1 cellular context compared by ENCODE assay signal in the genomic region with DNA sequence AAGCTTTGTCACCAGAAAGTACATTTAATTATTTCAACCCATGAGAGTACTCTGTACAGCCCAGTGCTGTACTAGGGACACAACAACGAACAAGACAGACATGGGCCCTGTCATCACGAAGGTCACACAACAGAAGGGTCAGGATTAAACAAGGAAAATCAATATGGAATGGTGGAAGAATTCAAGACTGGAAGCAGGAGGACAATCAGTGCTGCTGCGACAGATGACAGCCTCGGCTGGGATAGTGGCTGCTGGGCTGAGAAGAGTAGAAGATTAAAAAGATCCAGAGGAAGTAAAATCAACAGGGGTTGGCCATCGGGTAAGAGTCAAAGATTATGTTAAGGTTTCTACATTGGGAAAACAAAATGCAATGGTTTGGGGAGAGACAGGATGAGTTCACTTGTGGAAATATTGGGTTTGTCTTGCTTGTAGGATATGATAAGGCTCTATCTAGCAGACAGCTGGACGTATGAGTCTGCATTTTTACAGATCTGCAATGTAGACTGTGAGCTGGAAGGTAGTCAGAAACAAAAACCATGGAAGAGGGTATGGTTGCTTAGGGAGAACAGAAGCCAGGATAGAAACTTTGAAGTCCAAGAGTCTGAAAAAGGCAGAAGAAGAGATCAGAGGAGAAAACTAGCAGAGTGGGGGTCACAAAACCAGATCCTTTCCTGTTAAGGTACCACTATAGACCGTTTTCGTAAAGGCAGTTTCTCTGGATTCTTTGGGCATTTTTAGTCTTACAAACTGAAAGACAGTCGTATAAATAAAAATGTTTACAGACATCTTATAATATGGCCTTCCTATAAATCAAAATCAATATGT.
TF ChIP-seq lines count a peak whose summit lies in the region.

No MANE protein-coding gene starts in this region.

TF ChIP-seq in K562, 482 proteins besides CTCF, POLR2A, EP300 and RAD21 (continued from another document and continues in another):
- TF ChIP-seq, protein P1, sequence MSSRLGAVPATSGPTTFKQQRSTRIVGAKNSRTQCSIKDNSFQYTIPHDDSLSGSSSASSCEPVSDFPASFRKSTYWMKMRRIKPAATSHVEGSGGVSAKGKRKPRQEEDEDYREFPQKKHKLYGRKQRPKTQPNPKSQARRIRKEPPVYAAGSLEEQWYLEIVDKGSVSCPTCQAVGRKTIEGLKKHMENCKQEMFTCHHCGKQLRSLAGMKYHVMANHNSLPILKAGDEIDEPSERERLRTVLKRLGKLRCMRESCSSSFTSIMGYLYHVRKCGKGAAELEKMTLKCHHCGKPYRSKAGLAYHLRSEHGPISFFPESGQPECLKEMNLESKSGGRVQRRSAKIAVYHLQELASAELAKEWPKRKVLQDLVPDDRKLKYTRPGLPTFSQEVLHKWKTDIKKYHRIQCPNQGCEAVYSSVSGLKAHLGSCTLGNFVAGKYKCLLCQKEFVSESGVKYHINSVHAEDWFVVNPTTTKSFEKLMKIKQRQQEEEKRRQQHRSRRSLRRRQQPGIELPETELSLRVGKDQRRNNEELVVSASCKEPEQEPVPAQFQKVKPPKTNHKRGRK (tag; IDR thresholded peaks at IDR 0.05): no peak
- TF ChIP-seq HCFC1 (IDR thresholded peaks at IDR 0.05; ENCODE audit: low read depth, low read length) (no peak), ZNF444 (CRISPR knock-in tag; IDR thresholded peaks at IDR 0.05) (no peak), GABPA (tag; conservative IDR thresholded peaks at IDR 0.05; ENCODE audit: low read depth) (no peak; the same call in none of the 2 replicates), NR4A1 (CRISPR knock-in tag; IDR thresholded peaks at IDR 0.05) (no peak), NR4A1 (tag; IDR thresholded peaks at IDR 0.05) (peak; percentile 48; the same call in 1 of the 2 replicates), SRSF7 (optimal IDR thresholded peaks at IDR 0.05; ENCODE audit: low read depth, low read length) (no peak), MCM2 (IDR thresholded peaks at IDR 0.05; ENCODE audit: low read depth) (no peak), TEAD4 (IDR thresholded peaks at IDR 0.05; ENCODE audit: low read length) (peak; percentile 88), TEAD4 (CRISPR knock-in tag; IDR thresholded peaks at IDR 0.05; ENCODE audit: borderline replicate concordance) (no peak), NR2C1 (IDR thresholded peaks at IDR 0.05) (no peak), NR2C1 (tag; IDR thresholded peaks at IDR 0.05) (peak; percentile 39; the same call in 1 of the 2 replicates), ZNF717 (CRISPR knock-in tag; IDR thresholded peaks at IDR 0.05) (no peak), MECOM (CRISPR knock-in tag; IDR thresholded peaks at IDR 0.05) (peak; percentile 60; the same call in 1 of the 2 replicates), ELF2 (CRISPR knock-in tag; IDR thresholded peaks at IDR 0.05) (no peak), ZKSCAN8 (CRISPR knock-in tag; IDR thresholded peaks at IDR 0.05) (no peak), NR2C2 (CRISPR knock-in tag; IDR thresholded peaks at IDR 0.05) (no peak), NR2C2 (tag; IDR thresholded peaks at IDR 0.05) (peak; percentile 78), POLR3G (IDR thresholded peaks at IDR 0.05; ENCODE audit: extremely low read depth, insufficient read length, insufficient replicate concordance) (no peak), HDAC6 (IDR thresholded peaks at IDR 0.05; ENCODE audit: low read depth, low read length) (no peak)
- TF ChIP-seq, protein P2, sequence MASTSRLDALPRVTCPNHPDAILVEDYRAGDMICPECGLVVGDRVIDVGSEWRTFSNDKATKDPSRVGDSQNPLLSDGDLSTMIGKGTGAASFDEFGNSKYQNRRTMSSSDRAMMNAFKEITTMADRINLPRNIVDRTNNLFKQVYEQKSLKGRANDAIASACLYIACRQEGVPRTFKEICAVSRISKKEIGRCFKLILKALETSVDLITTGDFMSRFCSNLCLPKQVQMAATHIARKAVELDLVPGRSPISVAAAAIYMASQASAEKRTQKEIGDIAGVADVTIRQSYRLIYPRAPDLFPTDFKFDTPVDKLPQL (IDR thresholded peaks at IDR 0.05; ENCODE audit: extremely low read depth, insufficient read length): no peak
- TF ChIP-seq, protein P3, sequence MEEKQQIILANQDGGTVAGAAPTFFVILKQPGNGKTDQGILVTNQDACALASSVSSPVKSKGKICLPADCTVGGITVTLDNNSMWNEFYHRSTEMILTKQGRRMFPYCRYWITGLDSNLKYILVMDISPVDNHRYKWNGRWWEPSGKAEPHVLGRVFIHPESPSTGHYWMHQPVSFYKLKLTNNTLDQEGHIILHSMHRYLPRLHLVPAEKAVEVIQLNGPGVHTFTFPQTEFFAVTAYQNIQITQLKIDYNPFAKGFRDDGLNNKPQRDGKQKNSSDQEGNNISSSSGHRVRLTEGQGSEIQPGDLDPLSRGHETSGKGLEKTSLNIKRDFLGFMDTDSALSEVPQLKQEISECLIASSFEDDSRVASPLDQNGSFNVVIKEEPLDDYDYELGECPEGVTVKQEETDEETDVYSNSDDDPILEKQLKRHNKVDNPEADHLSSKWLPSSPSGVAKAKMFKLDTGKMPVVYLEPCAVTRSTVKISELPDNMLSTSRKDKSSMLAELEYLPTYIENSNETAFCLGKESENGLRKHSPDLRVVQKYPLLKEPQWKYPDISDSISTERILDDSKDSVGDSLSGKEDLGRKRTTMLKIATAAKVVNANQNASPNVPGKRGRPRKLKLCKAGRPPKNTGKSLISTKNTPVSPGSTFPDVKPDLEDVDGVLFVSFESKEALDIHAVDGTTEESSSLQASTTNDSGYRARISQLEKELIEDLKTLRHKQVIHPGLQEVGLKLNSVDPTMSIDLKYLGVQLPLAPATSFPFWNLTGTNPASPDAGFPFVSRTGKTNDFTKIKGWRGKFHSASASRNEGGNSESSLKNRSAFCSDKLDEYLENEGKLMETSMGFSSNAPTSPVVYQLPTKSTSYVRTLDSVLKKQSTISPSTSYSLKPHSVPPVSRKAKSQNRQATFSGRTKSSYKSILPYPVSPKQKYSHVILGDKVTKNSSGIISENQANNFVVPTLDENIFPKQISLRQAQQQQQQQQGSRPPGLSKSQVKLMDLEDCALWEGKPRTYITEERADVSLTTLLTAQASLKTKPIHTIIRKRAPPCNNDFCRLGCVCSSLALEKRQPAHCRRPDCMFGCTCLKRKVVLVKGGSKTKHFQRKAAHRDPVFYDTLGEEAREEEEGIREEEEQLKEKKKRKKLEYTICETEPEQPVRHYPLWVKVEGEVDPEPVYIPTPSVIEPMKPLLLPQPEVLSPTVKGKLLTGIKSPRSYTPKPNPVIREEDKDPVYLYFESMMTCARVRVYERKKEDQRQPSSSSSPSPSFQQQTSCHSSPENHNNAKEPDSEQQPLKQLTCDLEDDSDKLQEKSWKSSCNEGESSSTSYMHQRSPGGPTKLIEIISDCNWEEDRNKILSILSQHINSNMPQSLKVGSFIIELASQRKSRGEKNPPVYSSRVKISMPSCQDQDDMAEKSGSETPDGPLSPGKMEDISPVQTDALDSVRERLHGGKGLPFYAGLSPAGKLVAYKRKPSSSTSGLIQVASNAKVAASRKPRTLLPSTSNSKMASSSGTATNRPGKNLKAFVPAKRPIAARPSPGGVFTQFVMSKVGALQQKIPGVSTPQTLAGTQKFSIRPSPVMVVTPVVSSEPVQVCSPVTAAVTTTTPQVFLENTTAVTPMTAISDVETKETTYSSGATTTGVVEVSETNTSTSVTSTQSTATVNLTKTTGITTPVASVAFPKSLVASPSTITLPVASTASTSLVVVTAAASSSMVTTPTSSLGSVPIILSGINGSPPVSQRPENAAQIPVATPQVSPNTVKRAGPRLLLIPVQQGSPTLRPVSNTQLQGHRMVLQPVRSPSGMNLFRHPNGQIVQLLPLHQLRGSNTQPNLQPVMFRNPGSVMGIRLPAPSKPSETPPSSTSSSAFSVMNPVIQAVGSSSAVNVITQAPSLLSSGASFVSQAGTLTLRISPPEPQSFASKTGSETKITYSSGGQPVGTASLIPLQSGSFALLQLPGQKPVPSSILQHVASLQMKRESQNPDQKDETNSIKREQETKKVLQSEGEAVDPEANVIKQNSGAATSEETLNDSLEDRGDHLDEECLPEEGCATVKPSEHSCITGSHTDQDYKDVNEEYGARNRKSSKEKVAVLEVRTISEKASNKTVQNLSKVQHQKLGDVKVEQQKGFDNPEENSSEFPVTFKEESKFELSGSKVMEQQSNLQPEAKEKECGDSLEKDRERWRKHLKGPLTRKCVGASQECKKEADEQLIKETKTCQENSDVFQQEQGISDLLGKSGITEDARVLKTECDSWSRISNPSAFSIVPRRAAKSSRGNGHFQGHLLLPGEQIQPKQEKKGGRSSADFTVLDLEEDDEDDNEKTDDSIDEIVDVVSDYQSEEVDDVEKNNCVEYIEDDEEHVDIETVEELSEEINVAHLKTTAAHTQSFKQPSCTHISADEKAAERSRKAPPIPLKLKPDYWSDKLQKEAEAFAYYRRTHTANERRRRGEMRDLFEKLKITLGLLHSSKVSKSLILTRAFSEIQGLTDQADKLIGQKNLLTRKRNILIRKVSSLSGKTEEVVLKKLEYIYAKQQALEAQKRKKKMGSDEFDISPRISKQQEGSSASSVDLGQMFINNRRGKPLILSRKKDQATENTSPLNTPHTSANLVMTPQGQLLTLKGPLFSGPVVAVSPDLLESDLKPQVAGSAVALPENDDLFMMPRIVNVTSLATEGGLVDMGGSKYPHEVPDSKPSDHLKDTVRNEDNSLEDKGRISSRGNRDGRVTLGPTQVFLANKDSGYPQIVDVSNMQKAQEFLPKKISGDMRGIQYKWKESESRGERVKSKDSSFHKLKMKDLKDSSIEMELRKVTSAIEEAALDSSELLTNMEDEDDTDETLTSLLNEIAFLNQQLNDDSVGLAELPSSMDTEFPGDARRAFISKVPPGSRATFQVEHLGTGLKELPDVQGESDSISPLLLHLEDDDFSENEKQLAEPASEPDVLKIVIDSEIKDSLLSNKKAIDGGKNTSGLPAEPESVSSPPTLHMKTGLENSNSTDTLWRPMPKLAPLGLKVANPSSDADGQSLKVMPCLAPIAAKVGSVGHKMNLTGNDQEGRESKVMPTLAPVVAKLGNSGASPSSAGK (IDR thresholded peaks at IDR 0.05): no peak
- TF ChIP-seq, protein P4, sequence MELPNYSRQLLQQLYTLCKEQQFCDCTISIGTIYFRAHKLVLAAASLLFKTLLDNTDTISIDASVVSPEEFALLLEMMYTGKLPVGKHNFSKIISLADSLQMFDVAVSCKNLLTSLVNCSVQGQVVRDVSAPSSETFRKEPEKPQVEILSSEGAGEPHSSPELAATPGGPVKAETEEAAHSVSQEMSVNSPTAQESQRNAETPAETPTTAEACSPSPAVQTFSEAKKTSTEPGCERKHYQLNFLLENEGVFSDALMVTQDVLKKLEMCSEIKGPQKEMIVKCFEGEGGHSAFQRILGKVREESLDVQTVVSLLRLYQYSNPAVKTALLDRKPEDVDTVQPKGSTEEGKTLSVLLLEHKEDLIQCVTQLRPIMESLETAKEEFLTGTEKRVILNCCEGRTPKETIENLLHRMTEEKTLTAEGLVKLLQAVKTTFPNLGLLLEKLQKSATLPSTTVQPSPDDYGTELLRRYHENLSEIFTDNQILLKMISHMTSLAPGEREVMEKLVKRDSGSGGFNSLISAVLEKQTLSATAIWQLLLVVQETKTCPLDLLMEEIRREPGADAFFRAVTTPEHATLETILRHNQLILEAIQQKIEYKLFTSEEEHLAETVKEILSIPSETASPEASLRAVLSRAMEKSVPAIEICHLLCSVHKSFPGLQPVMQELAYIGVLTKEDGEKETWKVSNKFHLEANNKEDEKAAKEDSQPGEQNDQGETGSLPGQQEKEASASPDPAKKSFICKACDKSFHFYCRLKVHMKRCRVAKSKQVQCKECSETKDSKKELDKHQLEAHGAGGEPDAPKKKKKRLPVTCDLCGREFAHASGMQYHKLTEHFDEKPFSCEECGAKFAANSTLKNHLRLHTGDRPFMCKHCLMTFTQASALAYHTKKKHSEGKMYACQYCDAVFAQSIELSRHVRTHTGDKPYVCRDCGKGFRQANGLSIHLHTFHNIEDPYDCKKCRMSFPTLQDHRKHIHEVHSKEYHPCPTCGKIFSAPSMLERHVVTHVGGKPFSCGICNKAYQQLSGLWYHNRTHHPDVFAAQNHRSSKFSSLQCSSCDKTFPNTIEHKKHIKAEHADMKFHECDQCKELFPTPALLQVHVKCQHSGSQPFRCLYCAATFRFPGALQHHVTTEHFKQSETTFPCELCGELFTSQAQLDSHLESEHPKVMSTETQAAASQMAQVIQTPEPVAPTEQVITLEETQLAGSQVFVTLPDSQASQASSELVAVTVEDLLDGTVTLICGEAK (IDR thresholded peaks at IDR 0.05): peak; percentile 44
- TF ChIP-seq, protein P4 (CRISPR knock-in tag; IDR thresholded peaks at IDR 0.05): no peak
- TF ChIP-seq, protein P5, sequence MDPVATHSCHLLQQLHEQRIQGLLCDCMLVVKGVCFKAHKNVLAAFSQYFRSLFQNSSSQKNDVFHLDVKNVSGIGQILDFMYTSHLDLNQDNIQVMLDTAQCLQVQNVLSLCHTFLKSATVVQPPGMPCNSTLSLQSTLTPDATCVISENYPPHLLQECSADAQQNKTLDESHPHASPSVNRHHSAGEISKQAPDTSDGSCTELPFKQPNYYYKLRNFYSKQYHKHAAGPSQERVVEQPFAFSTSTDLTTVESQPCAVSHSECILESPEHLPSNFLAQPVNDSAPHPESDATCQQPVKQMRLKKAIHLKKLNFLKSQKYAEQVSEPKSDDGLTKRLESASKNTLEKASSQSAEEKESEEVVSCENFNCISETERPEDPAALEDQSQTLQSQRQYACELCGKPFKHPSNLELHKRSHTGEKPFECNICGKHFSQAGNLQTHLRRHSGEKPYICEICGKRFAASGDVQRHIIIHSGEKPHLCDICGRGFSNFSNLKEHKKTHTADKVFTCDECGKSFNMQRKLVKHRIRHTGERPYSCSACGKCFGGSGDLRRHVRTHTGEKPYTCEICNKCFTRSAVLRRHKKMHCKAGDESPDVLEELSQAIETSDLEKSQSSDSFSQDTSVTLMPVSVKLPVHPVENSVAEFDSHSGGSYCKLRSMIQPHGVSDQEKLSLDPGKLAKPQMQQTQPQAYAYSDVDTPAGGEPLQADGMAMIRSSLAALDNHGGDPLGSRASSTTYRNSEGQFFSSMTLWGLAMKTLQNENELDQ (CRISPR knock-in tag; IDR thresholded peaks at IDR 0.05; ENCODE audit: borderline replicate concordance): no peak
